ENCODE assay signal across 8 cellular contexts in genomic region chr1:165444897-165445370, GRCh38. TPM values are rescaled to one million over a fixed set of nuclear protein-coding genes. Genes with fewer than 3 reads are reported as not detected.
A peak's percentile ranks its signal among the peaks of the same experiment; 100 is the strongest.
DNase-seq lines count a peak whose midpoint lies in the region; ATAC-seq, FAIRE-seq and TF ChIP-seq lines count a peak whose summit lies in the region.
"Had no signal": no experiment of that assay in that cellular context is flagged by ENCODE, and none has a peak within 500 bp of the region (broad histone marks: within the 10 kb centered on the region; RNA-seq: fewer than 3 reads in every experiment).

Gene RXRG (minus strand): TSS chr1:165445126. CDS start chr1:165444893, 233 bp downstream.

- no peak within 1 kb of the TSS; the same call in 1 of the 2 replicates for H3K4me2 ChIP-seq in IMR-90 (ENCODE audit: low read depth, low read length)
- no peak within 1 kb of the TSS for H3K4me2 ChIP-seq in Karpas-422 (ENCODE audit: low read depth, low read length, poor library complexity, severe bottlenecking)

- H4K8ac ChIP-seq in IMR-90 (ENCODE audit: low read depth in 2 of 2, low read length in 2 of 2): no peak within 1 kb of the TSS

- BruUV-seq in IMR-90 (replicated peaks; lab: Mats Ljungman, UMichigan): no TSS peak

- no peak within 1 kb of the TSS for H3K4ac ChIP-seq in IMR-90 (ENCODE audit: low read depth, low read length)

- H2AK9ac ChIP-seq in IMR-90 (replicated peaks; ENCODE audit: low read depth, low read length, poor library complexity): peak within 1 kb of the TSS; percentile 48

- H3K4me3 Mint-ChIP-seq in T-cell (peak within 1 kb of the TSS in 1 of 3 donors; percentile 8), progenitor cell of endocrine pancreas (ENCODE audit: low read depth) (no peak within 1 kb of the TSS)

- H2BK15ac ChIP-seq in IMR-90 (ENCODE audit: low read depth, low read length): no peak within 1 kb of the TSS

- H3K27ac ChIP-seq in IMR-90 (ENCODE audit: insufficient read depth, low read length) (no peak within 1 kb of the TSS), Karpas-422 (ENCODE audit: low read length) (no peak within 1 kb of the TSS)

- no peak for TF ChIP-seq POLR2A in IMR-90 (IDR thresholded peaks at IDR 0.05; ENCODE audit: low read depth, low read length)

- no peak within 1 kb of the TSS; the same call in 1 of the 2 replicates for H3K23ac ChIP-seq in IMR-90 (ENCODE audit: low read depth, low read length)

- H3K9ac ChIP-seq in IMR-90 (ENCODE audit: low read depth, low read length) (no peak within 1 kb of the TSS), Karpas-422 (ENCODE audit: low read length) (no peak within 1 kb of the TSS)

- dilution Hi-C loops in IMR-90 (cut with HindIII; ENCODE audit: low sequenced_read_pairs, unreplicated experiment): no loop called here

- H3K36me3 Mint-ChIP-seq in T-cell (no peaks in the 10 kb centered on the region), progenitor cell of endocrine pancreas (ENCODE audit: insufficient read depth) (no peaks in the 10 kb centered on the region)

- H2BK120ac ChIP-seq in IMR-90 (ENCODE audit: low read depth, low read length): no peak within 1 kb of the TSS

- H2BK20ac ChIP-seq in IMR-90 (ENCODE audit: low read depth, low read length): no peak within 1 kb of the TSS

- CTCF ChIA-PET in IMR-90 (lab: Yijun Ruan, JAX) (no interaction called here), T-cell (lab: Charles Lee) (no interaction called here)

- peak; percentile 60 for ATAC-seq in IMR-90 (ENCODE audit: low read depth)
- peak; percentile 60 to 70 (median 62) for ATAC-seq in T-cell (replicated peaks in 1 of 4)

- H3K9me2 ChIP-seq in Karpas-422 (replicated peaks; ENCODE audit: insufficient read depth, low read length): no peaks in the 10 kb centered on the region

- no peaks in the 10 kb centered on the region for H3K79me2 ChIP-seq in Karpas-422 (ENCODE audit: low read length)

- H3K4me3 ChIP-seq in IMR-90 (ENCODE audit: insufficient read depth, low read depth, low read length) (no peak within 1 kb of the TSS), Karpas-422 (ENCODE audit: low read length) (no peak within 1 kb of the TSS)

- no peak within 1 kb of the TSS for H3K56ac ChIP-seq in IMR-90 (ENCODE audit: extremely low read depth, insufficient read depth, low read length)

- no peak within 1 kb of the TSS for H3K18ac ChIP-seq in IMR-90 (ENCODE audit: low read depth, low read length)

- no peak within 1 kb of the TSS for H4K91ac ChIP-seq in IMR-90 (ENCODE audit: insufficient read depth, low read depth, low read length)

- no peak within 1 kb of the TSS for H3K27ac Mint-ChIP-seq in T-cell
- H3K27ac Mint-ChIP-seq in progenitor cell of endocrine pancreas: no peak within 1 kb of the TSS

- no peak for TF ChIP-seq CTCF in IMR-90 (conservative IDR thresholded peaks at IDR 0.05; ENCODE audit: low read depth, low read length)
- TF ChIP-seq CTCF in progenitor cell of endocrine pancreas (IDR thresholded peaks at IDR 0.05; ENCODE audit: unreplicated experiment): no peak

- in situ Hi-C loops in IMR-90 (cut with MboI; ENCODE audit: low sequenced_read_pairs): no loop called here

- H4K5ac ChIP-seq in IMR-90 (ENCODE audit: low read depth, low read length): no peak within 1 kb of the TSS

- no peaks in the 10 kb centered on the region for H3K9me1 ChIP-seq in IMR-90 (ENCODE audit: insufficient read depth, low read length)

- FAIRE-seq in frontal cortex (lab: Jason Lieb, UNC): no peak

- H3K9me3 Mint-ChIP-seq in T-cell: no peaks in the 10 kb centered on the region
- no peaks in the 10 kb centered on the region for H3K9me3 Mint-ChIP-seq in progenitor cell of endocrine pancreas (ENCODE audit: low read depth)

- no peak within 1 kb of the TSS for H2AK5ac ChIP-seq in IMR-90 (ENCODE audit: low read depth, low read length)

- WGBS in IMR-90 (ENCODE audit: extremely low coverage in 2 of 2, insufficient read length in 1 of 2), 2 experiments: 3% methylated on average over 6 of the region's 33 CpGs; no CpG with 5 or more reads in 1 of the 2 experiments

- no peaks in the 10 kb centered on the region for H3K79me1 ChIP-seq in IMR-90 (ENCODE audit: low read depth in 1 of 2, low read length in 2 of 2)

- peaks cover 49% of the 10 kb centered on the region in 2 donors for H3K27me3 Mint-ChIP-seq in T-cell
- peaks cover 37% of the 10 kb centered on the region for H3K27me3 Mint-ChIP-seq in progenitor cell of endocrine pancreas

- no peak within 1 kb of the TSS for H3K14ac ChIP-seq in IMR-90 (replicated peaks; ENCODE audit: low read depth, low read length)

- intact Hi-C loops in IMR-90 (cut with micrococcal nuclease): no loop called here

- no peaks in the 10 kb centered on the region for H3K9me3 ChIP-seq in IMR-90 (ENCODE audit: control insufficient read depth, insufficient read depth, low read length)
- no peaks in the 10 kb centered on the region for H3K9me3 ChIP-seq in Karpas-422 (ENCODE audit: low read length)

- H2AFZ ChIP-seq in IMR-90 (replicated peaks; ENCODE audit: low read length, poor library complexity) (peak within 1 kb of the TSS; percentile 76), Karpas-422 (ENCODE audit: low read length) (no peak within 1 kb of the TSS)

- H3K36me3 ChIP-seq in IMR-90 (ENCODE audit: control insufficient read depth, insufficient read depth, low read length): no peaks in the 10 kb centered on the region
- H3K36me3 ChIP-seq in Karpas-422 (ENCODE audit: insufficient read depth, low read length): no peaks in the 10 kb centered on the region

- peak; percentile 0 for DNase-seq in IMR-90
- peak in 17 of 34 experiments; percentile 2 to 32 (median 16) for DNase-seq in T-cell
- DNase-seq in frontal cortex (ENCODE audit: low spot score in 2 of 2): peak in 1 of 2 donors; percentile 33
- peak; percentile 38 for DNase-seq in progenitor cell of endocrine pancreas (ENCODE audit: low spot score, unreplicated experiment)
- DNase-seq in germinal center (ENCODE audit: low spot score): no peak
- no peak for DNase-seq in EL
- DNase-seq in Karpas-422: no peak

- no peak within 1 kb of the TSS for H2BK5ac ChIP-seq in IMR-90 (ENCODE audit: low read depth, low read length, poor library complexity, severe bottlenecking)

- POLR2A ChIA-PET in IMR-90 (lab: Charles Lee; ENCODE audit: unreplicated experiment) (no interaction called here), T-cell (lab: Charles Lee) (no interaction called here)

- H3K27me3 ChIP-seq in IMR-90 (ENCODE audit: control insufficient read depth, insufficient read depth, low read length): peaks cover 11% of the 10 kb centered on the region
- H3K27me3 ChIP-seq in Karpas-422 (ENCODE audit: low read length): no peaks in the 10 kb centered on the region

- H3K4me1 Mint-ChIP-seq in T-cell (no peaks in the 10 kb centered on the region), progenitor cell of endocrine pancreas (ENCODE audit: low read depth) (peaks cover 2% of the 10 kb centered on the region)

- TF ChIP-seq RAD21 in IMR-90 (IDR thresholded peaks at IDR 0.05; ENCODE audit: low read length): no peak

- H3K4me1 ChIP-seq in IMR-90 (ENCODE audit: control insufficient read depth, insufficient read depth, low read length): no peaks in the 10 kb centered on the region
- H3K4me1 ChIP-seq in Karpas-422 (ENCODE audit: low read length): no peaks in the 10 kb centered on the region

- no peaks in the 10 kb centered on the region for H4K20me1 ChIP-seq in IMR-90 (ENCODE audit: insufficient read depth, low read length)
- no peaks in the 10 kb centered on the region for H4K20me1 ChIP-seq in Karpas-422 (ENCODE audit: insufficient read depth, low read depth, low read length)

TF ChIP-seq in IMR-90, 13 proteins besides CTCF, POLR2A, EP300 and RAD21:
- no peak for TF ChIP-seq ELK1 (IDR thresholded peaks at IDR 0.05; ENCODE audit: borderline replicate concordance, low read depth, low read length)
- TF ChIP-seq CEBPB (IDR thresholded peaks at IDR 0.05; ENCODE audit: low read depth, low read length): no peak
- TF ChIP-seq SMC3 (IDR thresholded peaks at IDR 0.05; ENCODE audit: low read depth, low read length): no peak
- TF ChIP-seq CHD1 (IDR thresholded peaks at IDR 0.05; ENCODE audit: low read depth, low read length): no peak
- no peak for TF ChIP-seq FOS (IDR thresholded peaks at IDR 0.05; ENCODE audit: low read depth, low read length)
TF ChIP-seq in IMR-90: peak in this region for 0.

RNA-seq across cellular contexts. Expression of gene RXRG, which starts in this region (rescaled TPM):
- total RNA-seq in IMR-90 (2012; rRNA removed) (not detected in 2 replicates), T-cell (not detected), frontal cortex (42.0 TPM), progenitor cell of endocrine pancreas (2.2 and 3.0 TPM in 2 replicates)
- polyA plus RNA-seq in IMR-90 (2012; rRNA removed): not detected in 2 replicates
- polyA plus RNA-seq in IMR-90 (2012; cell fraction: cytosol; rRNA removed): not detected in 2 replicates
- not detected in 2 replicates for polyA plus RNA-seq in IMR-90 (2012; cell fraction: nucleus; rRNA removed; ENCODE audit: low replicate concordance)
- total RNA-seq in Karpas-422 (2014; rRNA removed; shearing (Covaris generic); ENCODE audit: low replicate concordance): not detected in 2 replicates
- total RNA-seq: dermis microvascular lymphatic vessel endothelial cell had no signal

Comparison
In these comparisons a context has a peak if more than half of its experiments do, and no peak if none do; other contexts are left out.
1. RNA of gene RXRG (total RNA-seq): 42.0 TPM in frontal cortex (single experiment); 2.2 to 3.0 TPM in progenitor cell of endocrine pancreas, not detected in IMR-90, not detected in T-cell and not detected in Karpas-422; every median in the first group is over 10 times any median in the second.
2. Peak in DNase-seq and ATAC-seq in IMR-90; RNA of the gene not detected or under 1 TPM.
3. Peak in ATAC-seq in T-cell; RNA of the gene not detected or under 1 TPM.